15 cellular contexts compared by ENCODE assay signal in the genomic region with DNA sequence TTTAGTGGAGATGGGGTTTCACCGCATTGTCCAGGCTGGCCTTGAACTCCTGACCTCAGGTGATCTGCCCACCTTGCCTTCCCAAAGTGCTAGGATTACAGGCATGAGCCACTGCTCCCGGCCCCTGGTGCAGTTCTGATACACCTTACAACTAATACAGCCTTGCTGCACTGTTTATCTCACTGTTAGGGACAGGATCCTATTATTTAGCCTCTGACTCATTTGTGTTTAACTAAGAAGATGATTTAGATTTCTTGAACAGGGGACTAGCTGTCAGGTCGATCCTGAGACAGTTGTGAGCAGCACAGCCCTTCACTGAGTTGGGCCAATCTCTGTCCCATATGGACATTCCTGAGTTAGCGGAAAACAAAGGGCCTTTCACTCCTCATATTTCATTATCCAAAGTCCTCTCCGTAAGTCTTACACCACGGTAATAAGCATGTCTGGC. TPM values are rescaled to one million over a fixed set of nuclear protein-coding genes. Genes with fewer than 3 reads are reported as not detected.
A peak's percentile ranks its signal among the peaks of the same experiment; 100 is the strongest.
DNase-seq lines count a peak whose midpoint lies in the region; ATAC-seq, FAIRE-seq and TF ChIP-seq lines count a peak whose summit lies in the region.
"Had no signal": no experiment of that assay in that cellular context is flagged by ENCODE, and none has a peak within 500 bp of the region (broad histone marks: within the 10 kb centered on the region; RNA-seq: fewer than 3 reads in every experiment).

No MANE protein-coding gene starts in this region.

- H3K27ac Mint-ChIP-seq in activated naive CD8-positive, alpha-beta T cell treated with anti-CD3 and anti-CD28 coated beads, Interleukin-2, amount 10 ng/mL, durations not matched to agents 7 days and 5 days = peak overlapping the region; percentile 93
- H3K27ac Mint-ChIP-seq in activated naive CD8-positive, alpha-beta T cell treated with anti-CD3 and anti-CD28 coated beads for 36 hours = no peak overlapping the region

- peaks cover 32% of the 10 kb centered on the region for H3K4me1 Mint-ChIP-seq in activated naive CD8-positive, alpha-beta T cell treated with anti-CD3 and anti-CD28 coated beads, Interleukin-2, amount 10 ng/mL, durations not matched to agents 7 days and 5 days
- H3K4me1 Mint-ChIP-seq in activated naive CD8-positive, alpha-beta T cell treated with anti-CD3 and anti-CD28 coated beads for 36 hours = peaks cover 7% of the 10 kb centered on the region

- no peak for DNase-seq in activated naive CD8-positive, alpha-beta T cell treated with anti-CD3 and anti-CD28 coated beads, Interleukin-2, amount 10 ng/mL, durations not matched to agents 7 days and 5 days
- DNase-seq in activated naive CD8-positive, alpha-beta T cell treated with anti-CD3 and anti-CD28 coated beads for 36 hours = no peak
- DNase-seq in astrocyte of the hippocampus (ENCODE audit: low read depth, low spot score) = peak; percentile 44
- DNase-seq in uterus = no peak
- no peak for DNase-seq in HTR-8/SVneo (ENCODE audit: insufficient read length, low spot score)
- DNase-seq in CD1c-positive myeloid dendritic cell (ENCODE audit: extremely low spot score) = no peak
- DNase-seq in transverse colon = no peak
- DNase-seq: activated T-cell treated with anti-CD3 and anti-CD28 coated beads, Interleukin-2, amount 50 U/mL, for 48 hours; DMS 273 treated with DMSO at 0.1 percent for 48 hours; effector CD8-positive, alpha-beta T cell; HCEC 1CT; left colon; stimulated activated CD4-positive, alpha-beta T cell treated with anti-CD3 and anti-CD28 coated beads, Interleukin-12 subunit alpha, Interleukin-12 subunit beta, amount 100 ng/mL, for 4 hours had no signal

- peaks cover 40% of the 10 kb centered on the region for H3K36me3 ChIP-seq in mesodermal cell (ENCODE audit: control insufficient read depth, insufficient read depth, low read length)
- no peaks in the 10 kb centered on the region for H3K36me3 ChIP-seq in uterus
- peaks cover 0 to 26% (median 7%) of the 10 kb centered on the region in 4 donors for H3K36me3 ChIP-seq in transverse colon

- POLR2A ChIA-PET in activated naive CD8-positive, alpha-beta T cell treated with anti-CD3 and anti-CD28 coated beads, Interleukin-2, amount 10 ng/mL, durations not matched to agents 7 days and 5 days (lab: Charles Lee) = interaction anchor here (1.3 to 1.6 kb wide), 2 partner anchors 12 to 75 kb away, joined by 3 to 12 read pairs; a partner anchor contains a TSS

- in situ Hi-C loops in transverse colon (cut with MboI; ENCODE audit: low pct_ligation_motif_present in 1 of 4, low pct_unique_long_range_greater_than_20kb in 1 of 4, low sequenced_read_pairs in 3 of 4) = no loop called here

- FAIRE-seq in HTR-8/SVneo (lab: Jason Lieb, UNC) = no peak

- H3K27me3 ChIP-seq in uterus = no peaks in the 10 kb centered on the region
- no peaks in the 10 kb centered on the region for H3K27me3 ChIP-seq in transverse colon

- no peak overlapping the region for H3K4me3 Mint-ChIP-seq in activated naive CD8-positive, alpha-beta T cell treated with anti-CD3 and anti-CD28 coated beads, Interleukin-2, amount 10 ng/mL, durations not matched to agents 7 days and 5 days
- no peak overlapping the region for H3K4me3 Mint-ChIP-seq in activated naive CD8-positive, alpha-beta T cell treated with anti-CD3 and anti-CD28 coated beads for 36 hours

- TF ChIP-seq CTCF in uterus (IDR thresholded peaks at IDR 0.05) = no peak
- no peak for TF ChIP-seq CTCF in transverse colon (IDR thresholded peaks at IDR 0.05)

- TF ChIP-seq POLR2A in uterus (IDR thresholded peaks at IDR 0.05) (no peak), transverse colon (IDR thresholded peaks at IDR 0.05) (no peak)

- TF ChIP-seq EP300 in transverse colon (IDR thresholded peaks at IDR 0.05; ENCODE audit: low read depth) = no peak

- intact Hi-C loops in uterus (cut with DNase I; ENCODE audit: low total_unique reads) = no loop called here
- intact Hi-C loops in transverse colon (cut with DNase I; ENCODE audit: low total_unique reads) = no loop called here

- no peak overlapping the region for H3K4me3 ChIP-seq in mesodermal cell (ENCODE audit: extremely low read depth, insufficient read depth, low read length, poor library complexity, severe bottlenecking)
- H3K4me3 ChIP-seq in uterus = no peak overlapping the region
- no peak overlapping the region for H3K4me3 ChIP-seq in transverse colon

- H3K4me1 ChIP-seq in mesodermal cell (ENCODE audit: control insufficient read depth, insufficient read depth, low read length, poor library complexity, severe bottlenecking) (peaks cover 7% of the 10 kb centered on the region), uterus (no peaks in the 10 kb centered on the region), transverse colon (no peaks in the 10 kb centered on the region)

- no peaks in the 10 kb centered on the region for H3K9me3 Mint-ChIP-seq in activated naive CD8-positive, alpha-beta T cell treated with anti-CD3 and anti-CD28 coated beads, Interleukin-2, amount 10 ng/mL, durations not matched to agents 7 days and 5 days
- no peaks in the 10 kb centered on the region for H3K9me3 Mint-ChIP-seq in activated naive CD8-positive, alpha-beta T cell treated with anti-CD3 and anti-CD28 coated beads for 36 hours
- H3K9me3 Mint-ChIP-seq: naive thymus-derived CD8-positive, alpha-beta T cell had no signal

- WGBS in mesodermal cell (ENCODE audit: insufficient coverage in 2 of 2), 2 experiments = 90 to 95% methylated on average over 4 to 6 of the region's 6 CpGs
- 71 to 84% methylated on average over 5 to 6 of the region's 6 CpGs for WGBS in transverse colon (ENCODE audit: low coverage in 1 of 2), 2 donors

- H3K27ac ChIP-seq in mesodermal cell (ENCODE audit: low read depth, low read length, severe bottlenecking) (peak overlapping the region; percentile 67), uterus (peak overlapping the region; percentile 14 to 53), transverse colon (peak overlapping the region in 2 of 4 donors; percentile 36)

- no peaks in the 10 kb centered on the region for H3K27me3 Mint-ChIP-seq in activated naive CD8-positive, alpha-beta T cell treated with anti-CD3 and anti-CD28 coated beads, Interleukin-2, amount 10 ng/mL, durations not matched to agents 7 days and 5 days
- no peaks in the 10 kb centered on the region for H3K27me3 Mint-ChIP-seq in activated naive CD8-positive, alpha-beta T cell treated with anti-CD3 and anti-CD28 coated beads for 36 hours
- H3K27me3 Mint-ChIP-seq: naive thymus-derived CD8-positive, alpha-beta T cell had no signal

- H3K9me3 ChIP-seq in mesodermal cell (ENCODE audit: control insufficient read depth, low read length) (no peaks in the 10 kb centered on the region), uterus (no peaks in the 10 kb centered on the region), transverse colon (no peaks in the 10 kb centered on the region)

- H3K36me3 Mint-ChIP-seq in activated naive CD8-positive, alpha-beta T cell treated with anti-CD3 and anti-CD28 coated beads, Interleukin-2, amount 10 ng/mL, durations not matched to agents 7 days and 5 days = peaks cover 60% of the 10 kb centered on the region
- peaks cover 37% of the 10 kb centered on the region for H3K36me3 Mint-ChIP-seq in activated naive CD8-positive, alpha-beta T cell treated with anti-CD3 and anti-CD28 coated beads for 36 hours

- no peak for ATAC-seq in activated naive CD8-positive, alpha-beta T cell treated with anti-CD3 and anti-CD28 coated beads, Interleukin-2, amount 10 ng/mL, durations not matched to agents 7 days and 5 days (ENCODE audit: low read depth)

RNA-seq across cellular contexts. Expression of a gene that starts 19.2 kb away (rescaled TPM):
- total RNA-seq in activated naive CD8-positive, alpha-beta T cell treated with anti-CD3 and anti-CD28 coated beads, Interleukin-2, amount 10 ng/mL, durations not matched to agents 7 days and 5 days = 10 to 100 TPM; 48.6 to 49.3 TPM
- 10 to 100 TPM; 20.2 to 20.6 TPM for total RNA-seq in activated naive CD8-positive, alpha-beta T cell treated with anti-CD3 and anti-CD28 coated beads for 36 hours
- polyA plus RNA-seq in mesodermal cell (2013, experiment 1 of 2) = 45.2 TPM
- polyA plus RNA-seq in mesodermal cell (2013, experiment 2 of 2) = 45.9 TPM
- total RNA-seq in uterus (100 to 1,000 TPM in 1 of 4 donors, 10 to 100 TPM in 3; 37.4 to 122 (median 64.2) TPM), transverse colon (10 to 100 TPM; 19.8 to 89.8 (median 35.3) TPM)
